13 cellular contexts compared by ENCODE assay signal in the genomic region with DNA sequence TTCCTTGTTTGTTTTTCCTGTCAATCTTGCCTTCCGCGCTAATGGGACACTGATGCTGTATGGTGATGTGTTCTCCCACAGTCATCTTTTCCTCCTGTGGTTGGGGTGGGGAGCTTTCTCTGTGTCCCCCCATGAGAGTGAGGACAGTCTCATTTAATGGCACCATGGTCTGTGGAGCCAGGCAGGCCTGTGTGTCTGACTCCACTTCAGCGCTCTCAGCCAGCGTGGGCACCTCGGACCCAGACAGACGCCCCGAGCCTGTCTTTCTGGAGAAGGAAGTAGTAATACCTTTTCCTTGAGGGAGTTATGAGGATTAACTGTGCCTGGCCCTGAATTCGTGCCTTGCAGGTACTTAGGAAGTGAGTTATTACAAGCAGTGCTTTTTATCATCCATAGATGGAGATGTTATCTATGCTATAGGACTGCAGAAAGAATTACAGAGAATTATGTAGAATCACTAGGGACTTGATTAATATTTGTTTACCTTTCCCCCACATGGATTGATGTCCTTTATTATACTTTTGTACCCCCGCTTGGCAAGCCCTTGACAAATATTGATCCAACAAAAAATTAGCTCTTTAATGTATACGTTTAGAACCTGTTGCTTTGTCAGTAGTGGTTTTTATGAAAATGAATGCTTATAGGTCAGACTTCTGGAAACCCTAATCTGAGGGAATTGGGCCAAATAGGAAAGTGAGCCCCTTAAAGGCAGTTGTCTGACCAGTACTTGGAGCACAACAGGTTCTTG.
DNase-seq lines count a peak whose midpoint lies in the region; ATAC-seq, FAIRE-seq and TF ChIP-seq lines count a peak whose summit lies in the region.
"Had no signal": no experiment of that assay in that cellular context is flagged by ENCODE, and none has a peak within 500 bp of the region (broad histone marks: within the 10 kb centered on the region; RNA-seq: fewer than 3 reads in every experiment).

No MANE protein-coding gene starts in this region.

- H3K27me3 Mint-ChIP-seq in T-cell = no peaks in the 10 kb centered on the region

- H2AFZ ChIP-seq in keratinocyte (ENCODE audit: control insufficient read depth, low read length) = no peak overlapping the region

- peaks cover 4% of the 10 kb centered on the region for H3K9me1 ChIP-seq in keratinocyte (ENCODE audit: control insufficient read depth, extremely low read depth, insufficient read depth, low read length)

- no peaks in the 10 kb centered on the region for H3K9me3 ChIP-seq in keratinocyte (ENCODE audit: control insufficient read depth, low read depth, low read length)
- H3K9me3 ChIP-seq in stomach = no peaks in the 10 kb centered on the region

- H3K27me3 ChIP-seq in keratinocyte (ENCODE audit: control insufficient read depth, extremely low read depth, insufficient read depth, low read length) = no peaks in the 10 kb centered on the region
- no peaks in the 10 kb centered on the region for H3K27me3 ChIP-seq in stomach

- peak overlapping the region; percentile 80 for H3K9ac ChIP-seq in keratinocyte (ENCODE audit: control insufficient read depth, extremely low read depth, insufficient read depth, low read length)

- no peaks in the 10 kb centered on the region for H3K36me3 ChIP-seq in keratinocyte (ENCODE audit: control insufficient read depth in 2 of 2, extremely low read depth in 1 of 2, insufficient read depth in 2 of 2, low read length in 2 of 2)
- no peaks in the 10 kb centered on the region for H3K36me3 ChIP-seq in stomach

- no peaks in the 10 kb centered on the region for H3K9me3 Mint-ChIP-seq in T-cell

- in situ Hi-C loops in GM13977 (cut with MboI; ENCODE audit: low pct_unique_long_range_greater_than_20kb, low sequenced_read_pairs, unreplicated experiment) = no loop called here

- ATAC-seq in T-cell (replicated peaks in 1 of 4) = no peak
- ATAC-seq: sciatic nerve had no signal

- peaks cover 68 to 80% (median 75%) of the 10 kb centered on the region in 3 donors for H3K4me1 Mint-ChIP-seq in T-cell

- peak overlapping the region; percentile 38 to 40 for H3K27ac Mint-ChIP-seq in T-cell

- no peak overlapping the region for H3K4me3 ChIP-seq in keratinocyte (ENCODE audit: control insufficient read depth in 2 of 3, extremely low read depth in 1 of 3, insufficient read depth in 2 of 3, low read depth in 1 of 3, low read length in 3 of 3)
- H3K4me3 ChIP-seq in stomach = no peak overlapping the region

- peaks cover 86% of the 10 kb centered on the region for H3K79me2 ChIP-seq in keratinocyte (ENCODE audit: control insufficient read depth, insufficient read depth, low read length)

- H3K4me3 Mint-ChIP-seq in T-cell = peak overlapping the region in 1 of 3 donors; percentile 22

- H3K4me2 ChIP-seq in keratinocyte (ENCODE audit: control insufficient read depth, extremely low read depth, insufficient read depth, low read depth, low read length) = peak overlapping the region; percentile 91

- intact Hi-C loops in stomach (cut with DNase I; ENCODE audit: low total_unique reads) = no loop called here

- POLR2A ChIA-PET in T-cell (lab: Charles Lee) = no interaction called here

- dilution Hi-C loops in keratinocyte (cut with MboI; ENCODE audit: extremely low pct_ligation_motif_present, low sequenced_read_pairs) = no loop called here

- CTCF ChIA-PET in T-cell (lab: Charles Lee) = interaction anchor here in 1 of 2 donors (1.2 to 1.3 kb wide), 2 partner anchors 11 to 208 kb away, joined by 3 to 4 read pairs; no protein-coding TSS in a partner anchor

- peak; percentile 2 for DNase-seq in NCI-H1436 treated with DMSO at 0.1 percent for 48 hours (lab: John Stamatoyannopoulos, UW)
- DNase-seq in NCI-H1436 (lab: John Stamatoyannopoulos, UW) = no peak
- DNase-seq in T-cell = no peak
- no peak for DNase-seq in keratinocyte (ENCODE audit: low read depth, low spot score)
- DNase-seq in stomach = no peak
- no peak for DNase-seq in activated gamma-delta T cell (lab: John Stamatoyannopoulos, UW)
- no peak for DNase-seq in DMS 273 treated with DMSO at 0.1 percent for 48 hours (lab: John Stamatoyannopoulos, UW)
- no peak for DNase-seq in GM13977 (ENCODE audit: low spot score)
- DNase-seq: cortex of kidney, EL, NCI-H1105 treated with DMSO at 0.1 percent for 48 hours had no signal

- TF ChIP-seq CTCF in keratinocyte (optimal IDR thresholded peaks at IDR 0.05 in 1 of 3, IDR thresholded peaks at IDR 0.05 in 1 of 3, conservative IDR thresholded peaks at IDR 0.05 in 1 of 3; ENCODE audit: extremely low read depth in 1 of 3, insufficient read depth in 2 of 3, low read length in 3 of 3) (no peak), stomach (IDR thresholded peaks at IDR 0.05) (no peak), GM13977 (IDR thresholded peaks at IDR 0.05; ENCODE audit: extremely low read depth, insufficient read depth, missing control alignments) (no peak)

- 56 to 67% (median 62%) methylated on average over 10 of the region's 10 CpGs for WGBS in stomach, 5 donors

- no peak for TF ChIP-seq EP300 in stomach (IDR thresholded peaks at IDR 0.05)

- H3K27ac ChIP-seq in keratinocyte (ENCODE audit: control insufficient read depth, insufficient read depth, low read length) (peak overlapping the region; percentile 88), stomach (peak overlapping the region; percentile 19 to 92 (median 87))
- H3K27ac ChIP-seq: 22Rv1 had no signal

- no peak for TF ChIP-seq POLR2A in stomach (IDR thresholded peaks at IDR 0.05)

- FAIRE-seq in keratinocyte (lab: Jason Lieb, UNC) = no peak

- peaks cover 82% of the 10 kb centered on the region for H3K4me1 ChIP-seq in keratinocyte (ENCODE audit: control insufficient read depth, extremely low read depth, insufficient read depth, low read length)
- peaks cover 69 to 97% (median 89%) of the 10 kb centered on the region in 4 donors for H3K4me1 ChIP-seq in stomach

- no peaks in the 10 kb centered on the region for H3K36me3 Mint-ChIP-seq in T-cell

- H4K20me1 ChIP-seq in keratinocyte (ENCODE audit: control insufficient read depth, extremely low read depth, insufficient read depth, low read length) = peaks cover 11% of the 10 kb centered on the region
